In genomic region chr17:44350733-44351226, GRCh38 we compare ENCODE assay signal across 8 cellular contexts. TPM values are rescaled to one million over a fixed set of nuclear protein-coding genes. Genes with fewer than 3 reads are reported as not detected.
DNase-seq lines count a peak whose midpoint lies in the region; ATAC-seq, FAIRE-seq and TF ChIP-seq lines count a peak whose summit lies in the region.

No MANE protein-coding gene starts in this region.

- TF ChIP-seq RAD21 in A549 (conservative IDR thresholded peaks at IDR 0.05 in 1 of 2, IDR thresholded peaks at IDR 0.05 in 1 of 2) = peak; percentile 75 to 85

- DNase-seq in A549 (ENCODE audit: low read depth in 1 of 2, low spot score in 1 of 2) (peak; percentile 73 to 96), NOMO-1 treated with DMSO at 0.1 percent for 48 hours (lab: John Stamatoyannopoulos, UW; ENCODE audit: unreplicated experiment) (peak; percentile 52), substantia nigra (lab: John Stamatoyannopoulos, UW) (peak in 39 of 49 donors; percentile 14 to 93 (median 45))
- peak; percentile 79 for DNase-seq in activated CD8-positive, alpha-beta memory T cell treated with anti-CD3 and anti-CD28 coated beads, Interleukin-2, amount 50 U/mL, for 4 hours

- peaks cover 11% of the 10 kb centered on the region for H3K36me3 Mint-ChIP-seq in nephron (ENCODE audit: low read depth)

- no peaks in the 10 kb centered on the region for H3K9me3 Mint-ChIP-seq in nephron

- no peak overlapping the region for H3K4me3 Mint-ChIP-seq in nephron

- ATAC-seq in A549 = peak; percentile 78 to 92
- peak; percentile 17 for ATAC-seq in esophagus mucosa
- no peak for ATAC-seq in GM18868 (IDR thresholded peaks at IDR 0.05; ENCODE audit: unreplicated experiment)

- FAIRE-seq in A549 (lab: Jason Lieb, UNC) = peak; percentile 28

- peaks cover 6% of the 10 kb centered on the region for H3K4me1 ChIP-seq in A549

- H3K27ac ChIP-seq in A549 (no peak overlapping the region), substantia nigra (ENCODE audit: low read depth, low read length, poor library complexity, severe bottlenecking) (no peak overlapping the region)

- WGBS in A549 (ENCODE audit: missing lambda C conversion rate) = 35% methylated on average over 4 of the region's 6 CpGs

- no peak overlapping the region for H3K27ac Mint-ChIP-seq in nephron

- POLR2A ChIA-PET in A549 (lab: Yijun Ruan, JAX) = interaction anchor here (1.6 kb wide), 1 partner anchor 129 kb away, joined by 3 read pairs; no protein-coding TSS in a partner anchor

- H3K4me1 Mint-ChIP-seq in nephron = peaks cover 13% of the 10 kb centered on the region

- no peak overlapping the region for H3K4me3 ChIP-seq in A549
- H3K4me3 ChIP-seq in GM12875 (ENCODE audit: low read depth, low read length) = no peak overlapping the region

- CTCF ChIA-PET in A549 (lab: Yijun Ruan, JAX) = interaction anchor here (0.5 to 17.9 kb wide), 44 partner anchors 9 to 585 kb away, joined by 3 to 327 read pairs (median 4); partner anchors contain the start of genes FAM171A2 and SLC25A39

- peak; percentile 81 for TF ChIP-seq CTCF in A549 (IDR thresholded peaks at IDR 0.05)
- TF ChIP-seq CTCF in GM12875 (IDR thresholded peaks at IDR 0.05; ENCODE audit: borderline replicate concordance, insufficient read depth, low read depth, low read length) = peak; percentile 99
- peak; percentile 71 to 75 (median 73) for TF ChIP-seq CTCF in nephron (IDR thresholded peaks at IDR 0.05; ENCODE audit: unreplicated experiment in 3 of 3)

- H3K27me3 Mint-ChIP-seq in nephron (ENCODE audit: low read depth) = no peaks in the 10 kb centered on the region

- TF ChIP-seq POLR2A in A549 (IDR thresholded peaks at IDR 0.05; ENCODE audit: low read length) = no peak

- TF ChIP-seq EP300 in A549 (IDR thresholded peaks at IDR 0.05) = no peak

- no peak overlapping the region for H3K4me2 ChIP-seq in A549

- H3K9me3 ChIP-seq in A549 = no peaks in the 10 kb centered on the region

TF ChIP-seq in A549, 52 proteins besides CTCF, POLR2A, EP300 and RAD21:
- TF ChIP-seq TP53 (CRISPR knock-in tag; IDR thresholded peaks at IDR 0.05) (no peak), SMC3 (IDR thresholded peaks at IDR 0.05) (peak; percentile 71)
TF ChIP-seq in A549: peak in this region for 1.

RNA-seq across cellular contexts. Expression of gene GRN, which starts 5.7 kb away (rescaled TPM):
- 111 and 147 TPM in 2 replicates for polyA plus RNA-seq in A549 (2011; rRNA removed)
- polyA plus RNA-seq in A549 (2012; cell fraction: cytosol; rRNA removed) = 216 and 242 TPM in 2 replicates
- polyA plus RNA-seq in A549 (2012; cell fraction: nucleus; rRNA removed) = 645 and 899 TPM in 2 replicates
- 146 to 198 TPM (median 197 TPM) in 3 replicates for polyA plus RNA-seq in A549 (2017; fragmentation: RNase III; extraction: RNeasy Plus Mini Kit Qiagen cat#74134 plus additional on column Dnase treatment)
- polyA minus RNA-seq in A549 (2011; rRNA and poly(A)+ RNA removed) = 81.3 and 100 TPM in 2 replicates
- 767 TPM for total RNA-seq in esophagus mucosa

RNA-seq across cellular contexts. Expression of gene FAM171A2, which starts 12.9 kb away (rescaled TPM):
- polyA plus RNA-seq in A549 (2011; rRNA removed) (1.8 and 2.7 TPM in 2 replicates), A549 (2017; fragmentation: RNase III; extraction: RNeasy Plus Mini Kit Qiagen cat#74134 plus additional on column Dnase treatment) (3.0 to 4.2 TPM (median 3.9 TPM) in 3 replicates)
- polyA plus RNA-seq in A549 (2012; cell fraction: cytosol; rRNA removed) = 3.2 and 6.0 TPM in 2 replicates
- 7.2 and 9.5 TPM in 2 replicates for polyA plus RNA-seq in A549 (2012; cell fraction: nucleus; rRNA removed)
- 1.6 and 3.5 TPM in 2 replicates for polyA minus RNA-seq in A549 (2011; rRNA and poly(A)+ RNA removed)
- 1.1 TPM for total RNA-seq in esophagus mucosa

RNA-seq across cellular contexts. Expression of gene SLC25A39, which starts 26.2 kb away (rescaled TPM):
- polyA plus RNA-seq in A549 (2011; rRNA removed) (80.9 and 90.1 TPM in 2 replicates), A549 (2017; fragmentation: RNase III; extraction: RNeasy Plus Mini Kit Qiagen cat#74134 plus additional on column Dnase treatment) (147 to 154 TPM (median 150 TPM) in 3 replicates)
- 288 and 335 TPM in 2 replicates for polyA plus RNA-seq in A549 (2012; cell fraction: cytosol; rRNA removed)
- polyA plus RNA-seq in A549 (2012; cell fraction: nucleus; rRNA removed) = 507 and 616 TPM in 2 replicates
- polyA minus RNA-seq in A549 (2011; rRNA and poly(A)+ RNA removed) = 62.5 and 70.8 TPM in 2 replicates
- total RNA-seq in esophagus mucosa = 126 TPM

RNA-seq across cellular contexts. Expression of gene ITGA2B, which starts 38.7 kb away (rescaled TPM):
- polyA plus RNA-seq in A549 (2011; rRNA removed) (1.3 TPM in 2 replicates), A549 (2017; fragmentation: RNase III; extraction: RNeasy Plus Mini Kit Qiagen cat#74134 plus additional on column Dnase treatment) (2.2 to 4.4 TPM (median 4.1 TPM) in 3 replicates)
- 2.0 and 2.9 TPM in 2 replicates for polyA plus RNA-seq in A549 (2012; cell fraction: cytosol; rRNA removed)
- polyA plus RNA-seq in A549 (2012; cell fraction: nucleus; rRNA removed) = 15.6 and 18.3 TPM in 2 replicates
- polyA minus RNA-seq in A549 (2011; rRNA and poly(A)+ RNA removed) = 1.7 and 2.2 TPM in 2 replicates
- total RNA-seq in esophagus mucosa = 0.68 TPM

RNA-seq across cellular contexts. Expression of gene RUNDC3A, which starts 42.4 kb away (rescaled TPM):
- polyA plus RNA-seq in A549 (2011; rRNA removed) (0.45 and 0.57 TPM in 2 replicates), A549 (2017; fragmentation: RNase III; extraction: RNeasy Plus Mini Kit Qiagen cat#74134 plus additional on column Dnase treatment) (0.21 to 0.48 TPM (median 0.22 TPM) in 3 replicates)
- 0.52 and 0.62 TPM in 2 replicates for polyA plus RNA-seq in A549 (2012; cell fraction: cytosol; rRNA removed)
- 1.4 and 1.8 TPM in 2 replicates for polyA plus RNA-seq in A549 (2012; cell fraction: nucleus; rRNA removed)
- polyA minus RNA-seq in A549 (2011; rRNA and poly(A)+ RNA removed) = 0.33 and 0.54 TPM in 2 replicates
- 6.0 TPM for total RNA-seq in esophagus mucosa
